Comparison of ENCODE assay signal across 11 cellular contexts in the genomic region with DNA sequence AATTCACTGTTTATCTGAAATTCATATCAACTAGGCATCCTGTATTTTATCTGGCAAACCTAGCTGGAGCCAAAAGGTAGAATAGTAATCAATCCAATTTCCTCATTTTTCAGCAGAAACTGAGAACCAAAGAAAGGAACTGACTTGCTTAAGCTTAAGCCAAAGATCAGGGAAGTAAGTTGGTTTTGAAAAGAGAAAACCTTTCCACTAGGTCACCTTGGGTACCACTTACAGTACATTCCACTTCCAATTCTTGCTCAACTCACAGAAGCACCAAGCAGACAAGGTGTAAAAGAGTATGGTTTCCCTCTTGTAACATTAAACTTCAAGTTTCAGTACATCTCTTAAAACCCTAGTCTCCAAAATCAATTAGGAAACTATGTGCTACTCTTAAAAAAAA.
DNase-seq lines count a peak whose midpoint lies in the region; FAIRE-seq and TF ChIP-seq lines count a peak whose summit lies in the region.
"Had no signal": no experiment of that assay in that cellular context is flagged by ENCODE, and none has a peak within 500 bp of the region (broad histone marks: within the 10 kb centered on the region; RNA-seq: fewer than 3 reads in every experiment).

No MANE protein-coding gene starts in this region.

- H3K4me1 Mint-ChIP-seq in T-helper 1 cell treated with Interleukin-12 subunit alpha and Interleukin-12 subunit beta and Interleukin-4 antibody, amounts not matched to agents 30 μg/mL and 1 μg/mL, for 36 hours (ENCODE audit: low read depth) = peaks cover 29% of the 10 kb centered on the region

- TF ChIP-seq POLR2A in endothelial cell of umbilical vein (IDR thresholded peaks at IDR 0.05; ENCODE audit: low read depth, low read length) = no peak

- no peak overlapping the region for H3K9ac ChIP-seq in endothelial cell of umbilical vein (replicated peaks; ENCODE audit: extremely low read depth, insufficient read depth, low read length)
- H3K9ac ChIP-seq in skeletal muscle satellite cell (ENCODE audit: low read depth, low read length) = no peak overlapping the region

- peaks cover 15% of the 10 kb centered on the region for H3K36me3 Mint-ChIP-seq in T-helper 1 cell treated with Interleukin-12 subunit alpha and Interleukin-12 subunit beta and Interleukin-4 antibody, amounts not matched to agents 30 μg/mL and 1 μg/mL, for 36 hours (ENCODE audit: low read depth)

- no peak overlapping the region for H3K27ac ChIP-seq in PC-9
- H3K27ac ChIP-seq in endothelial cell of umbilical vein (ENCODE audit: insufficient read depth, low read depth, low read length) = no peak overlapping the region
- H3K27ac ChIP-seq: esophagus muscularis mucosa had no signal

- no peak overlapping the region for H3K4me3 ChIP-seq in PC-9
- peak overlapping the region in 1 of 3 experiments; percentile 73 for H3K4me3 ChIP-seq in endothelial cell of umbilical vein (replicated peaks in 1 of 3; ENCODE audit: insufficient read depth in 1 of 3, low read depth in 1 of 3, low read length in 3 of 3)
- H3K4me3 ChIP-seq in skeletal muscle satellite cell (ENCODE audit: low read length) = peak overlapping the region; percentile 94

- H3K9me3 Mint-ChIP-seq in T-helper 1 cell treated with Interleukin-12 subunit alpha and Interleukin-12 subunit beta and Interleukin-4 antibody, amounts not matched to agents 30 μg/mL and 1 μg/mL, for 36 hours = peaks cover 6% of the 10 kb centered on the region

- H3K27me3 ChIP-seq in PC-9 (ENCODE audit: insufficient read depth, low read depth) (no peaks in the 10 kb centered on the region), endothelial cell of umbilical vein (ENCODE audit: control insufficient read depth in 2 of 2, insufficient read depth in 2 of 2, low read length in 2 of 2) (peaks cover 0 to 3% of the 10 kb centered on the region in 2 experiments), skeletal muscle satellite cell (ENCODE audit: control insufficient read depth, insufficient read depth, low read length) (no peaks in the 10 kb centered on the region)

- dilution Hi-C loops in endothelial cell of umbilical vein (cut with MboI; ENCODE audit: extremely low pct_ligation_motif_present, low sequenced_read_pairs) = no loop called here

- H3K4me1 ChIP-seq in PC-9 (replicated peaks; ENCODE audit: insufficient read depth) (peaks cover 16% of the 10 kb centered on the region), endothelial cell of umbilical vein (ENCODE audit: control insufficient read depth, extremely low read depth, insufficient read depth, low read length) (peaks cover 11% of the 10 kb centered on the region), skeletal muscle satellite cell (ENCODE audit: control insufficient read depth, insufficient read depth, low read length) (peaks cover 13% of the 10 kb centered on the region)

- peaks cover 7% of the 10 kb centered on the region for H3K27me3 Mint-ChIP-seq in T-helper 1 cell treated with Interleukin-12 subunit alpha and Interleukin-12 subunit beta and Interleukin-4 antibody, amounts not matched to agents 30 μg/mL and 1 μg/mL, for 36 hours (ENCODE audit: low read depth)

- no peaks in the 10 kb centered on the region for H3K9me3 ChIP-seq in PC-9 (ENCODE audit: insufficient read depth, low read depth)
- H3K9me3 ChIP-seq in endothelial cell of umbilical vein (replicated peaks; ENCODE audit: control insufficient read depth, insufficient read depth, low read length) = no peaks in the 10 kb centered on the region
- no peaks in the 10 kb centered on the region for H3K9me3 ChIP-seq in skeletal muscle satellite cell (replicated peaks; ENCODE audit: low read length)
- H3K9me3 ChIP-seq: esophagus muscularis mucosa had no signal

- H3K9me2 ChIP-seq in PC-9 (ENCODE audit: insufficient read depth) = no peaks in the 10 kb centered on the region

- H4K20me1 ChIP-seq in PC-9 (ENCODE audit: insufficient read depth) (no peaks in the 10 kb centered on the region), endothelial cell of umbilical vein (replicated peaks; ENCODE audit: control insufficient read depth, extremely low read depth, insufficient read depth, low read length) (peaks cover 2% of the 10 kb centered on the region)

- BruUV-seq in PC-9 (replicated peaks; lab: Mats Ljungman, UMichigan) = no TSS peak
- no TSS peak for BruUV-seq in endothelial cell of umbilical vein (replicated peaks; lab: Mats Ljungman, UMichigan)

- CTCF ChIA-PET in PC-9 (lab: Charles Lee) = no interaction called here
- CTCF ChIA-PET in endothelial cell of umbilical vein (lab: Charles Lee) = interaction anchor here (3.3 kb wide), 1 partner anchor 128 kb away, joined by 15 read pairs; no protein-coding TSS in a partner anchor

- H3K9me1 ChIP-seq in endothelial cell of umbilical vein (replicated peaks; ENCODE audit: control insufficient read depth, extremely low read depth, insufficient read depth, low read length) = no peaks in the 10 kb centered on the region

- DNase-seq in T-helper 1 cell = no peak
- DNase-seq in PC-9 = no peak
- DNase-seq in endothelial cell of umbilical vein (ENCODE audit: low read depth, low spot score) = no peak
- no peak for DNase-seq in NCI-H524 (lab: John Stamatoyannopoulos, UW)
- no peak for DNase-seq in DMS79 treated with DMSO at 0.1 percent for 48 hours (lab: John Stamatoyannopoulos, UW)
- no peak for DNase-seq in ecto neural progenitor cell (ENCODE audit: low spot score)
- DNase-seq: stimulated activated CD8-positive, alpha-beta memory T cell treated with anti-CD3 and anti-CD28 coated beads, Interleukin-4, amount 100 ng/mL, for 48 hours had no signal

- FAIRE-seq in endothelial cell of umbilical vein (lab: Jason Lieb, UNC) = peak; percentile 64
- FAIRE-seq: A204.1 had no signal

- H2AFZ ChIP-seq in PC-9 (no peak overlapping the region), endothelial cell of umbilical vein (ENCODE audit: low read depth, low read length) (no peak overlapping the region)

- peaks cover 10% of the 10 kb centered on the region for H3K79me2 ChIP-seq in PC-9 (ENCODE audit: low read depth)
- no peaks in the 10 kb centered on the region for H3K79me2 ChIP-seq in endothelial cell of umbilical vein (ENCODE audit: control insufficient read depth, insufficient read depth, low read length)

- intact Hi-C loops in PC-9 (cut with micrococcal nuclease; ENCODE audit: unreplicated experiment) = loop anchor here (5.0 kb wide), 1 partner anchor 126 kb away; no protein-coding TSS in a partner anchor
- intact Hi-C loops in endothelial cell of umbilical vein (cut with micrococcal nuclease) = loop anchor here (10.0 kb wide), 1 partner anchor 588 kb away; a partner anchor contains a TSS

- peak overlapping the region; percentile 93 for H3K4me2 ChIP-seq in PC-9
- H3K4me2 ChIP-seq in endothelial cell of umbilical vein (ENCODE audit: insufficient read depth, low read length) = peak overlapping the region; percentile 90
- H3K4me2 ChIP-seq in skeletal muscle satellite cell (ENCODE audit: low read length) = peak overlapping the region; percentile 87

- no peak overlapping the region for H3K27ac Mint-ChIP-seq in T-helper 1 cell treated with Interleukin-12 subunit alpha and Interleukin-12 subunit beta and Interleukin-4 antibody, amounts not matched to agents 30 μg/mL and 1 μg/mL, for 36 hours

- H3F3A ChIP-seq in PC-9 (ENCODE audit: insufficient read depth, low read depth) = peaks cover 5% of the 10 kb centered on the region

- peaks cover 3% of the 10 kb centered on the region; the same call in 1 of the 2 replicates for H3K36me3 ChIP-seq in PC-9 (ENCODE audit: low read depth)
- no peaks in the 10 kb centered on the region for H3K36me3 ChIP-seq in endothelial cell of umbilical vein (ENCODE audit: control insufficient read depth in 2 of 2, extremely low read depth in 1 of 2, insufficient read depth in 2 of 2, low read length in 2 of 2)
- no peaks in the 10 kb centered on the region for H3K36me3 ChIP-seq in skeletal muscle satellite cell (ENCODE audit: insufficient read depth, low read length)

- no peak for TF ChIP-seq CTCF in PC-9 (conservative IDR thresholded peaks at IDR 0.05)
- TF ChIP-seq CTCF in endothelial cell of umbilical vein (IDR thresholded peaks at IDR 0.05; ENCODE audit: extremely low read depth in 1 of 2, insufficient read depth in 1 of 2, low read depth in 1 of 2, low read length in 2 of 2) = no peak

- POLR2A ChIA-PET in PC-9 (lab: Charles Lee; ENCODE audit: unreplicated experiment) (no interaction called here), endothelial cell of umbilical vein (lab: Charles Lee) (no interaction called here)

- H3K4me3 Mint-ChIP-seq in T-helper 1 cell treated with Interleukin-12 subunit alpha and Interleukin-12 subunit beta and Interleukin-4 antibody, amounts not matched to agents 30 μg/mL and 1 μg/mL, for 36 hours = peak overlapping the region; percentile 90

TF ChIP-seq in endothelial cell of umbilical vein, 7 proteins besides CTCF, POLR2A, EP300 and RAD21:
- TF ChIP-seq, protein P1, sequence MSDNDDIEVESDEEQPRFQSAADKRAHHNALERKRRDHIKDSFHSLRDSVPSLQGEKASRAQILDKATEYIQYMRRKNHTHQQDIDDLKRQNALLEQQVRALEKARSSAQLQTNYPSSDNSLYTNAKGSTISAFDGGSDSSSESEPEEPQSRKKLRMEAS (IDR thresholded peaks at IDR 0.05; ENCODE audit: insufficient read depth, insufficient read length) = no peak
- TF ChIP-seq POLR2AphosphoS5 (IDR thresholded peaks at IDR 0.05; ENCODE audit: insufficient read depth, low read depth, low read length) (no peak), GATA2 (IDR thresholded peaks at IDR 0.05; ENCODE audit: insufficient read depth, insufficient read length, low read depth, low read length) (no peak), FOS (IDR thresholded peaks at IDR 0.05; ENCODE audit: borderline replicate concordance, insufficient read depth, low read length) (no peak), JUN (IDR thresholded peaks at IDR 0.05; ENCODE audit: borderline replicate concordance, insufficient read depth, insufficient read length, low read depth) (no peak), MYC (IDR thresholded peaks at IDR 0.05; ENCODE audit: low read depth, low read length) (no peak), EZH2 (IDR thresholded peaks at IDR 0.05; ENCODE audit: borderline replicate concordance, low read depth, low read length, severe bottlenecking) (no peak)
